In genomic region chr11:46643986-46644385, GRCh38 we compare ENCODE assay signal across 18 cellular contexts. TPM values are rescaled to one million over a fixed set of nuclear protein-coding genes. Genes with fewer than 3 reads are reported as not detected.
DNase-seq lines count a peak whose midpoint lies in the region; ATAC-seq and TF ChIP-seq lines count a peak whose summit lies in the region.
"Had no signal": no experiment of that assay in that cellular context is flagged by ENCODE, and none has a peak within 500 bp of the region (broad histone marks: within the 10 kb centered on the region; RNA-seq: fewer than 3 reads in every experiment).

No MANE protein-coding gene starts in this region.

- no peaks in the 10 kb centered on the region for H3K9me3 Mint-ChIP-seq in stimulated activated naive CD8-positive, alpha-beta T cell treated with anti-CD3 and anti-CD28 coated beads, Interleukin-15, Interleukin-2, amounts not matched to agents 100 ng/mL and 50 ng/mL, for 24 hours
- H3K9me3 Mint-ChIP-seq: CD4-positive, alpha-beta memory T cell; H9 had no signal

- H3K4me3 Mint-ChIP-seq in stimulated activated naive CD8-positive, alpha-beta T cell treated with anti-CD3 and anti-CD28 coated beads, Interleukin-15, Interleukin-2, amounts not matched to agents 100 ng/mL and 50 ng/mL, for 24 hours: no peak overlapping the region
- H3K4me3 Mint-ChIP-seq: CD4-positive, alpha-beta memory T cell; H9 had no signal

- H3K4me1 Mint-ChIP-seq in stimulated activated naive CD8-positive, alpha-beta T cell treated with anti-CD3 and anti-CD28 coated beads, Interleukin-15, Interleukin-2, amounts not matched to agents 100 ng/mL and 50 ng/mL, for 24 hours (ENCODE audit: low read depth): peaks cover 10% of the 10 kb centered on the region
- H3K4me1 Mint-ChIP-seq: H9 had no signal

- no peak for TF ChIP-seq CTCF in tibial nerve (IDR thresholded peaks at IDR 0.05)

- H3K27me3 ChIP-seq in tibial nerve: no peaks in the 10 kb centered on the region

- no peak for ATAC-seq in stimulated activated naive CD8-positive, alpha-beta T cell treated with anti-CD3 and anti-CD28 coated beads, Interleukin-15, Interleukin-2, amounts not matched to agents 100 U/mL and 50 U/mL, for 24 hours
- ATAC-seq in GM18520 (IDR thresholded peaks at IDR 0.05; ENCODE audit: unreplicated experiment): no peak
- ATAC-seq: A549, HCT116 had no signal

- no peak for DNase-seq in stimulated activated naive CD8-positive, alpha-beta T cell treated with anti-CD3 and anti-CD28 coated beads, Interleukin-15, Interleukin-2, amounts not matched to agents 100 U/mL and 50 U/mL, for 24 hours
- DNase-seq in SK-MEL-5 (ENCODE audit: low read depth, low spot score) (peak; percentile 57), dedifferentiated amniotic fluid mesenchymal stem cell (ENCODE audit: extremely low spot score) (peak; percentile 3), tibial nerve (ENCODE audit: low spot score in 2 of 2) (no peak), posterior cingulate gyrus (no peak)
- DNase-seq: 8988T; ACHN; C1 segment of cervical spinal cord; Caco-2; CD4-positive, alpha-beta memory T cell; DMS153; DND-41; GM23248; H9 had no signal

- in situ Hi-C loops in SK-MEL-5 (cut with HindIII; ENCODE audit: low pct_unique_long_range_greater_than_20kb, low sequenced_read_pairs): no loop called here

- no peak for TF ChIP-seq EP300 in tibial nerve (IDR thresholded peaks at IDR 0.05)

- TF ChIP-seq POLR2A in tibial nerve (IDR thresholded peaks at IDR 0.05): no peak

- no peaks in the 10 kb centered on the region for H3K27me3 Mint-ChIP-seq in stimulated activated naive CD8-positive, alpha-beta T cell treated with anti-CD3 and anti-CD28 coated beads, Interleukin-15, Interleukin-2, amounts not matched to agents 100 ng/mL and 50 ng/mL, for 24 hours
- H3K27me3 Mint-ChIP-seq: CD4-positive, alpha-beta memory T cell had no signal

- intact Hi-C loops in posterior cingulate gyrus (cut with DNase I): no loop called here

- peak overlapping the region; percentile 40 for H3K27ac Mint-ChIP-seq in stimulated activated naive CD8-positive, alpha-beta T cell treated with anti-CD3 and anti-CD28 coated beads, Interleukin-15, Interleukin-2, amounts not matched to agents 100 ng/mL and 50 ng/mL, for 24 hours
- H3K27ac Mint-ChIP-seq: H9 had no signal

- H3K9me3 ChIP-seq in tibial nerve: no peaks in the 10 kb centered on the region
- H3K9me3 ChIP-seq: A549, Caco-2 had no signal

- peak overlapping the region in 2 of 4 donors; percentile 65 to 91 for H3K27ac ChIP-seq in tibial nerve
- H3K27ac ChIP-seq: A549, GM23248 had no signal

- no peak overlapping the region for H3K4me3 ChIP-seq in tibial nerve
- H3K4me3 ChIP-seq: A549, GM23248 had no signal

- H3K36me3 ChIP-seq in tibial nerve: peaks cover 0 to 49% (median 8%) of the 10 kb centered on the region in 3 donors

- peaks cover 54% of the 10 kb centered on the region for H3K36me3 Mint-ChIP-seq in stimulated activated naive CD8-positive, alpha-beta T cell treated with anti-CD3 and anti-CD28 coated beads, Interleukin-15, Interleukin-2, amounts not matched to agents 100 ng/mL and 50 ng/mL, for 24 hours (ENCODE audit: low read depth)

- H3K4me1 ChIP-seq in tibial nerve: peaks cover 0 to 24% (median 11%) of the 10 kb centered on the region in 4 donors

RNA-seq across cellular contexts. Expression of gene ATG13, which starts 26.6 kb away (rescaled TPM):
- total RNA-seq in SK-MEL-5 (2014; rRNA removed; shearing (Covaris generic)): 101 and 112 TPM in 2 replicates
- 119 and 135 TPM in 2 replicates for polyA plus RNA-seq in SK-MEL-5 (2015; cell fraction: cytosol; rRNA removed)
- 91.3 and 104 TPM in 2 replicates for polyA plus RNA-seq in SK-MEL-5 (2015; cell fraction: nucleus; rRNA removed)
- 100 to 1,000 TPM; 113 to 203 (median 139) TPM for total RNA-seq in tibial nerve

RNA-seq across cellular contexts. Expression of gene HARBI1, which starts 27.0 kb away (rescaled TPM):
- 6.2 and 7.8 TPM in 2 replicates for total RNA-seq in SK-MEL-5 (2014; rRNA removed; shearing (Covaris generic))
- polyA plus RNA-seq in SK-MEL-5 (2015; cell fraction: cytosol; rRNA removed): 6.3 and 9.2 TPM in 2 replicates
- 3.3 and 10.9 TPM in 2 replicates for polyA plus RNA-seq in SK-MEL-5 (2015; cell fraction: nucleus; rRNA removed)
- 1 to 10 TPM in 3 of 4 donors, under 1 TPM in 1; 0.59 to 5.2 (median 2.6) TPM for total RNA-seq in tibial nerve

RNA-seq across cellular contexts. Expression of gene AMBRA1, which starts 50.2 kb away (rescaled TPM):
- total RNA-seq in SK-MEL-5 (2014; rRNA removed; shearing (Covaris generic)): 22.2 and 28.0 TPM in 2 replicates
- polyA plus RNA-seq in SK-MEL-5 (2015; cell fraction: cytosol; rRNA removed): 32.3 and 34.4 TPM in 2 replicates
- 16.5 and 16.8 TPM in 2 replicates for polyA plus RNA-seq in SK-MEL-5 (2015; cell fraction: nucleus; rRNA removed)
- total RNA-seq in tibial nerve: 10 to 100 TPM; 31.0 to 43.7 (median 35.8) TPM

RNA-seq across cellular contexts. Expression of gene ARHGAP1, which starts 56.4 kb away (rescaled TPM):
- total RNA-seq in SK-MEL-5 (2014; rRNA removed; shearing (Covaris generic)): 18.4 TPM in 2 replicates
- 76.3 and 91.2 TPM in 2 replicates for polyA plus RNA-seq in SK-MEL-5 (2015; cell fraction: cytosol; rRNA removed)
- polyA plus RNA-seq in SK-MEL-5 (2015; cell fraction: nucleus; rRNA removed): 28.5 and 37.3 TPM in 2 replicates
- total RNA-seq in tibial nerve: 10 to 100 TPM; 47.9 to 83.0 (median 59.8) TPM

RNA-seq across cellular contexts. Expression of gene ZNF408, which starts 56.8 kb away (rescaled TPM):
- 6.4 and 9.8 TPM in 2 replicates for total RNA-seq in SK-MEL-5 (2014; rRNA removed; shearing (Covaris generic))
- polyA plus RNA-seq in SK-MEL-5 (2015; cell fraction: cytosol; rRNA removed): 16.5 and 20.3 TPM in 2 replicates
- polyA plus RNA-seq in SK-MEL-5 (2015; cell fraction: nucleus; rRNA removed): 23.5 and 32.8 TPM in 2 replicates
- total RNA-seq in tibial nerve: 10 to 100 TPM in 3 of 4 donors, 1 to 10 TPM in 1; 8.8 to 21.6 (median 13.7) TPM

Comparison
In these comparisons a context has a peak if more than half of its experiments do, and no peak if none do; other contexts are left out.
1. DNase-seq: peak in SK-MEL-5 (single experiment) and dedifferentiated amniotic fluid mesenchymal stem cell (single experiment); none in stimulated activated naive CD8-positive, alpha-beta T cell treated with anti-CD3 and anti-CD28 coated beads, Interleukin-15, Interleukin-2, amounts not matched to agents 100 U/mL and 50 U/mL, for 24 hours (single experiment), tibial nerve (0 of 2) and posterior cingulate gyrus (0 of 10).